1 cellular context compared by ENCODE assay signal in genomic region chr7:72444023-72444776, GRCh38.
TF ChIP-seq lines count a peak whose summit lies in the region.

No MANE protein-coding gene starts in this region.

TF ChIP-seq in HepG2, 621 proteins besides CTCF, POLR2A, EP300 and RAD21 (continued from another document and continues in another):
- TF ChIP-seq PAXIP1 (CRISPR knock-in tag; conservative IDR thresholded peaks at IDR 0.05), result no peak
- TF ChIP-seq ZNF703 (CRISPR knock-in tag; IDR thresholded peaks at IDR 0.05; ENCODE audit: borderline replicate concordance), result no peak
- peak; percentile 35 to 53; a peak in 2 of 4 replicates for TF ChIP-seq MAFK (conservative IDR thresholded peaks at IDR 0.05 in 1 of 2, IDR thresholded peaks at IDR 0.05 in 1 of 2; ENCODE audit: low read length in 2 of 2)
- no peak for TF ChIP-seq ZNF142 (CRISPR knock-in tag; IDR thresholded peaks at IDR 0.05)
- TF ChIP-seq SOX13 (IDR thresholded peaks at IDR 0.05), result no peak; the same call in 1 of the 2 replicates
- TF ChIP-seq SOX13 (CRISPR knock-in tag; conservative IDR thresholded peaks at IDR 0.05 in 1 of 2, IDR thresholded peaks at IDR 0.05 in 1 of 2), result peak in 1 of 2 experiments; percentile 89; a peak in 2 of 4 replicates
- no peak for TF ChIP-seq ZNF841 (CRISPR knock-in tag; IDR thresholded peaks at IDR 0.05; ENCODE audit: borderline replicate concordance)
- no peak for TF ChIP-seq AKAP8 (CRISPR knock-in tag; IDR thresholded peaks at IDR 0.05)
- TF ChIP-seq KDM5B (CRISPR knock-in tag; IDR thresholded peaks at IDR 0.05; ENCODE audit: borderline replicate concordance), result no peak
- no peak for TF ChIP-seq ATF4 (CRISPR knock-in tag; IDR thresholded peaks at IDR 0.05)
- TF ChIP-seq ATM (IDR thresholded peaks at IDR 0.05; ENCODE audit: borderline replicate concordance), result no peak
- TF ChIP-seq ZNF570 (CRISPR knock-in tag; IDR thresholded peaks at IDR 0.05; ENCODE audit: borderline replicate concordance), result no peak
- TF ChIP-seq DDIT3 (CRISPR knock-in tag; IDR thresholded peaks at IDR 0.05), result no peak
- TF ChIP-seq MAFF (IDR thresholded peaks at IDR 0.05; ENCODE audit: low read depth, low read length), result 0 out of 2 replicates have a peak, but pooled peaks have one; percentile 45
- no peak for TF ChIP-seq BORCS8-MEF2B (CRISPR knock-in tag; IDR thresholded peaks at IDR 0.05)
- no peak for TF ChIP-seq ZNF30 (CRISPR knock-in tag; IDR thresholded peaks at IDR 0.05)
- no peak for TF ChIP-seq RXRB (CRISPR knock-in tag; IDR thresholded peaks at IDR 0.05; ENCODE audit: borderline replicate concordance)
- no peak for TF ChIP-seq NCOR1 (IDR thresholded peaks at IDR 0.05; ENCODE audit: borderline replicate concordance, low read length)
- TF ChIP-seq ARID4A (CRISPR knock-in tag; IDR thresholded peaks at IDR 0.05; ENCODE audit: borderline replicate concordance), result no peak
- TF ChIP-seq STAT6 (CRISPR knock-in tag; IDR thresholded peaks at IDR 0.05; ENCODE audit: borderline replicate concordance), result no peak
- no peak for TF ChIP-seq ZBTB20 (CRISPR knock-in tag; IDR thresholded peaks at IDR 0.05; ENCODE audit: borderline replicate concordance, low read depth)
- TF ChIP-seq MAX (IDR thresholded peaks at IDR 0.05), result no peak
- no peak for TF ChIP-seq CBX1 (IDR thresholded peaks at IDR 0.05; ENCODE audit: low read depth)
- TF ChIP-seq ZBTB3 (CRISPR knock-in tag; IDR thresholded peaks at IDR 0.05; ENCODE audit: borderline replicate concordance, low read depth), result no peak
- no peak for TF ChIP-seq FOXO1 (CRISPR knock-in tag; IDR thresholded peaks at IDR 0.05)
- peak; percentile 87 for TF ChIP-seq HHEX (CRISPR knock-in tag; IDR thresholded peaks at IDR 0.05)
- TF ChIP-seq SRSF1 (optimal IDR thresholded peaks at IDR 0.05; ENCODE audit: low read depth, low read length), result no peak
- no peak for TF ChIP-seq YEATS2 (CRISPR knock-in tag; IDR thresholded peaks at IDR 0.05; ENCODE audit: borderline replicate concordance)
- no peak for TF ChIP-seq SMARCC2 (IDR thresholded peaks at IDR 0.05)
- TF ChIP-seq RBM22 (optimal IDR thresholded peaks at IDR 0.05; ENCODE audit: low read length), result no peak
- no peak for TF ChIP-seq FOXK2 (IDR thresholded peaks at IDR 0.05)
- no peak for TF ChIP-seq ZNF451 (CRISPR knock-in tag; IDR thresholded peaks at IDR 0.05)
- TF ChIP-seq ZNF33B (CRISPR knock-in tag; IDR thresholded peaks at IDR 0.05), result no peak
- TF ChIP-seq TBP (CRISPR knock-in tag; IDR thresholded peaks at IDR 0.05), result no peak
- no peak for TF ChIP-seq SOX6 (IDR thresholded peaks at IDR 0.05)
- TF ChIP-seq SOX6 (CRISPR knock-in tag; IDR thresholded peaks at IDR 0.05), result peak; percentile 67
- no peak for TF ChIP-seq KDM5A (IDR thresholded peaks at IDR 0.05; ENCODE audit: borderline replicate concordance, low read length)
- no peak for TF ChIP-seq GTF3A (CRISPR knock-in tag; conservative IDR thresholded peaks at IDR 0.05)
- no peak for TF ChIP-seq ZNF639 (CRISPR knock-in tag; conservative IDR thresholded peaks at IDR 0.05)
- no peak for TF ChIP-seq FOXA1 (IDR thresholded peaks at IDR 0.05)
- TF ChIP-seq FOXA1 (CRISPR knock-in tag; IDR thresholded peaks at IDR 0.05), result peak; percentile 36; the same call in 1 of the 2 replicates
- no peak for TF ChIP-seq E2F5 (CRISPR knock-in tag; conservative IDR thresholded peaks at IDR 0.05)
